ENCODE assay signal across 7 cellular contexts in genomic region chr17:67528751-67529436, GRCh38.
A peak's percentile ranks its signal among the peaks of the same experiment; 100 is the strongest.
DNase-seq lines count a peak whose midpoint lies in the region; ATAC-seq, FAIRE-seq and TF ChIP-seq lines count a peak whose summit lies in the region.

No MANE protein-coding gene starts in this region.

- H3K4me2 ChIP-seq in SK-N-SH: peak overlapping the region; percentile 68

- peak; percentile 91 for ATAC-seq in gastroesophageal sphincter
- ATAC-seq in omental fat pad (ENCODE audit: low FRiP score): peak; percentile 95

- peaks cover 3% of the 10 kb centered on the region for H3K36me3 Mint-ChIP-seq in activated naive CD8-positive, alpha-beta T cell treated with anti-CD3 and anti-CD28 coated beads for 36 hours

- peaks cover 6 to 32% of the 10 kb centered on the region in 2 experiments; a peak in 2 of 4 replicates for H3K4me1 ChIP-seq in SK-N-SH (ENCODE audit: control insufficient read depth in 1 of 2, insufficient read depth in 2 of 2, low read depth in 1 of 2, low read length in 1 of 2)
- H3K4me1 ChIP-seq in gastroesophageal sphincter: peaks cover 0 to 43% (median 6%) of the 10 kb centered on the region in 3 donors

- peak overlapping the region; percentile 61 for H2AFZ ChIP-seq in SK-N-SH (ENCODE audit: low read depth)

- TF ChIP-seq CTCF in SK-N-SH (IDR thresholded peaks at IDR 0.05) (no peak), gastroesophageal sphincter (IDR thresholded peaks at IDR 0.05) (peak in 1 of 4 experiments; percentile 16), omental fat pad (IDR thresholded peaks at IDR 0.05) (no peak), GM20000 (IDR thresholded peaks at IDR 0.05; ENCODE audit: extremely low read depth, missing control alignments) (no peak)

- H3K27ac ChIP-seq in SK-N-SH (ENCODE audit: low read depth in 2 of 2, low read length in 1 of 2): peak overlapping the region; percentile 93 to 95
- H3K27ac ChIP-seq in gastroesophageal sphincter: peak overlapping the region in 3 of 4 donors; percentile 70 to 85 (median 71)

- peaks cover 28% of the 10 kb centered on the region for H3K4me1 Mint-ChIP-seq in activated naive CD8-positive, alpha-beta T cell treated with anti-CD3 and anti-CD28 coated beads for 36 hours

- H3K27me3 ChIP-seq in SK-N-SH (ENCODE audit: insufficient read depth): no peaks in the 10 kb centered on the region
- H3K27me3 ChIP-seq in gastroesophageal sphincter: no peaks in the 10 kb centered on the region

- peak; percentile 90 for DNase-seq in HTR-8/SVneo (ENCODE audit: insufficient read length, low spot score)
- peak; percentile 94 for DNase-seq in SK-N-SH
- DNase-seq in omental fat pad (ENCODE audit: low spot score): peak; percentile 61
- DNase-seq in activated effector memory CD4-positive, alpha-beta T cell treated with Interleukin-2 at 50 U/mL for 16 hours: no peak
- no peak for DNase-seq in GM20000 (ENCODE audit: low spot score)
- no peak for DNase-seq in activated naive CD8-positive, alpha-beta T cell treated with anti-CD3 and anti-CD28 coated beads for 36 hours

- H3K9me3 Mint-ChIP-seq in activated naive CD8-positive, alpha-beta T cell treated with anti-CD3 and anti-CD28 coated beads for 36 hours: no peaks in the 10 kb centered on the region

- H4K20me1 ChIP-seq in SK-N-SH (ENCODE audit: insufficient read depth): no peaks in the 10 kb centered on the region

- H3K27me3 Mint-ChIP-seq in activated naive CD8-positive, alpha-beta T cell treated with anti-CD3 and anti-CD28 coated beads for 36 hours: no peaks in the 10 kb centered on the region

- FAIRE-seq in HTR-8/SVneo (lab: Jason Lieb, UNC): peak; percentile 88

- H3K4me3 Mint-ChIP-seq in activated naive CD8-positive, alpha-beta T cell treated with anti-CD3 and anti-CD28 coated beads for 36 hours: no peak overlapping the region

- peak; percentile 64 to 68 for TF ChIP-seq EP300 in SK-N-SH (IDR thresholded peaks at IDR 0.05; ENCODE audit: borderline replicate concordance in 1 of 2, low read depth in 1 of 2, low read length in 1 of 2)
- no peak for TF ChIP-seq EP300 in gastroesophageal sphincter (IDR thresholded peaks at IDR 0.05)

- POLR2A ChIA-PET in SK-N-SH (lab: Yijun Ruan, JAX): interaction anchor here (0.7 to 1.3 kb wide), 5 partner anchors 16 to 77 kb away, joined by 4 to 10 read pairs (median 5); no protein-coding TSS in a partner anchor

- no peak overlapping the region for H3K27ac Mint-ChIP-seq in activated naive CD8-positive, alpha-beta T cell treated with anti-CD3 and anti-CD28 coated beads for 36 hours

- no peaks in the 10 kb centered on the region for H3K36me3 ChIP-seq in SK-N-SH (replicated peaks in 1 of 2; ENCODE audit: control insufficient read depth in 1 of 2, insufficient read depth in 2 of 2, low read length in 1 of 2)
- H3K36me3 ChIP-seq in gastroesophageal sphincter: peaks cover 0 to 1% of the 10 kb centered on the region in 2 donors

- H3K79me2 ChIP-seq in SK-N-SH (ENCODE audit: insufficient read depth): peaks cover 13% of the 10 kb centered on the region

- 3% methylated on average over 20 of the region's 22 CpGs for WGBS in SK-N-SH (ENCODE audit: low lambda C conversion rate)
- 4 to 11% methylated on average over 4 to 12 of the region's 22 CpGs for WGBS in gastroesophageal sphincter (ENCODE audit: low coverage in 1 of 2), 2 donors

- CTCF ChIA-PET in SK-N-SH (lab: Yijun Ruan, JAX): interaction anchor here (0.5 to 2.7 kb wide), 9 partner anchors 9 to 510 kb away, joined by 3 to 11 read pairs (median 3); no protein-coding TSS in a partner anchor

- TF ChIP-seq RAD21 in SK-N-SH (IDR thresholded peaks at IDR 0.05; ENCODE audit: low read length): peak; percentile 37; the same call in 1 of the 2 replicates

- H3K4me3 ChIP-seq in SK-N-SH (ENCODE audit: low read depth in 2 of 2, low read length in 1 of 2) (peak overlapping the region; percentile 33 to 48), gastroesophageal sphincter (peak overlapping the region in 1 of 2 donors; percentile 38)

- no peaks in the 10 kb centered on the region for H3K9me3 ChIP-seq in SK-N-SH
- no peaks in the 10 kb centered on the region for H3K9me3 ChIP-seq in gastroesophageal sphincter

- H3K9me2 ChIP-seq in SK-N-SH: no peaks in the 10 kb centered on the region

- peak overlapping the region; percentile 60 for H3K9ac ChIP-seq in SK-N-SH

- peaks cover 21% of the 10 kb centered on the region for H3F3A ChIP-seq in SK-N-SH (replicated peaks; ENCODE audit: insufficient read depth)

- no peak for TF ChIP-seq POLR2A in gastroesophageal sphincter (IDR thresholded peaks at IDR 0.05)

TF ChIP-seq in SK-N-SH, 30 proteins besides CTCF, POLR2A, EP300 and RAD21 (continues in another document):
- TF ChIP-seq TAF1 (IDR thresholded peaks at IDR 0.05; ENCODE audit: borderline replicate concordance, low read depth, low read length) (peak; percentile 41; the same call in 1 of the 2 replicates), RCOR1 (IDR thresholded peaks at IDR 0.05; ENCODE audit: low read length) (no peak), MAX (IDR thresholded peaks at IDR 0.05; ENCODE audit: low read depth) (peak; percentile 40), NRF1 (IDR thresholded peaks at IDR 0.05; ENCODE audit: low read depth, low read length) (peak; percentile 36; the same call in 1 of the 2 replicates), FOSL2 (IDR thresholded peaks at IDR 0.05; ENCODE audit: borderline replicate concordance, low read depth) (peak; percentile 79; the same call in 1 of the 2 replicates), RFX5 (IDR thresholded peaks at IDR 0.05; ENCODE audit: low read length) (no peak), GATA2 (CRISPR knock-in tag; IDR thresholded peaks at IDR 0.05) (no peak), GABPA (IDR thresholded peaks at IDR 0.05; ENCODE audit: low read depth) (no peak), POLR2AphosphoS5 (IDR thresholded peaks at IDR 0.05; ENCODE audit: low read depth, low read length) (peak; percentile 62; the same call in 1 of the 2 replicates), NFIC (IDR thresholded peaks at IDR 0.05; ENCODE audit: borderline replicate concordance) (no peak; the same call in none of the 2 replicates), TEAD4 (IDR thresholded peaks at IDR 0.05; ENCODE audit: borderline replicate concordance, insufficient read depth) (0 out of 2 replicates have a peak, but pooled peaks have one; percentile 46), JUND (IDR thresholded peaks at IDR 0.05) (peak; percentile 61), SIN3A (IDR thresholded peaks at IDR 0.05; ENCODE audit: borderline replicate concordance, low read depth, low read length) (peak; percentile 73), TCF12 (IDR thresholded peaks at IDR 0.05) (peak; percentile 89), YY1 (IDR thresholded peaks at IDR 0.05; ENCODE audit: low read depth) (peak; percentile 69; the same call in 1 of the 2 replicates), FOXJ3 (CRISPR knock-in tag; IDR thresholded peaks at IDR 0.05) (0 out of 2 replicates have a peak, but pooled peaks have one; percentile 50), FOXM1 (IDR thresholded peaks at IDR 0.05; ENCODE audit: low read depth) (no peak), MEF2A (IDR thresholded peaks at IDR 0.05; ENCODE audit: borderline replicate concordance, low read depth) (no peak)
- TF ChIP-seq, protein P1, sequence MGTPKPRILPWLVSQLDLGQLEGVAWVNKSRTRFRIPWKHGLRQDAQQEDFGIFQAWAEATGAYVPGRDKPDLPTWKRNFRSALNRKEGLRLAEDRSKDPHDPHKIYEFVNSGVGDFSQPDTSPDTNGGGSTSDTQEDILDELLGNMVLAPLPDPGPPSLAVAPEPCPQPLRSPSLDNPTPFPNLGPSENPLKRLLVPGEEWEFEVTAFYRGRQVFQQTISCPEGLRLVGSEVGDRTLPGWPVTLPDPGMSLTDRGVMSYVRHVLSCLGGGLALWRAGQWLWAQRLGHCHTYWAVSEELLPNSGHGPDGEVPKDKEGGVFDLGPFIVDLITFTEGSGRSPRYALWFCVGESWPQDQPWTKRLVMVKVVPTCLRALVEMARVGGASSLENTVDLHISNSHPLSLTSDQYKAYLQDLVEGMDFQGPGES (IDR thresholded peaks at IDR 0.05; ENCODE audit: low read depth, low read length): no peak
- TF ChIP-seq, protein P2, sequence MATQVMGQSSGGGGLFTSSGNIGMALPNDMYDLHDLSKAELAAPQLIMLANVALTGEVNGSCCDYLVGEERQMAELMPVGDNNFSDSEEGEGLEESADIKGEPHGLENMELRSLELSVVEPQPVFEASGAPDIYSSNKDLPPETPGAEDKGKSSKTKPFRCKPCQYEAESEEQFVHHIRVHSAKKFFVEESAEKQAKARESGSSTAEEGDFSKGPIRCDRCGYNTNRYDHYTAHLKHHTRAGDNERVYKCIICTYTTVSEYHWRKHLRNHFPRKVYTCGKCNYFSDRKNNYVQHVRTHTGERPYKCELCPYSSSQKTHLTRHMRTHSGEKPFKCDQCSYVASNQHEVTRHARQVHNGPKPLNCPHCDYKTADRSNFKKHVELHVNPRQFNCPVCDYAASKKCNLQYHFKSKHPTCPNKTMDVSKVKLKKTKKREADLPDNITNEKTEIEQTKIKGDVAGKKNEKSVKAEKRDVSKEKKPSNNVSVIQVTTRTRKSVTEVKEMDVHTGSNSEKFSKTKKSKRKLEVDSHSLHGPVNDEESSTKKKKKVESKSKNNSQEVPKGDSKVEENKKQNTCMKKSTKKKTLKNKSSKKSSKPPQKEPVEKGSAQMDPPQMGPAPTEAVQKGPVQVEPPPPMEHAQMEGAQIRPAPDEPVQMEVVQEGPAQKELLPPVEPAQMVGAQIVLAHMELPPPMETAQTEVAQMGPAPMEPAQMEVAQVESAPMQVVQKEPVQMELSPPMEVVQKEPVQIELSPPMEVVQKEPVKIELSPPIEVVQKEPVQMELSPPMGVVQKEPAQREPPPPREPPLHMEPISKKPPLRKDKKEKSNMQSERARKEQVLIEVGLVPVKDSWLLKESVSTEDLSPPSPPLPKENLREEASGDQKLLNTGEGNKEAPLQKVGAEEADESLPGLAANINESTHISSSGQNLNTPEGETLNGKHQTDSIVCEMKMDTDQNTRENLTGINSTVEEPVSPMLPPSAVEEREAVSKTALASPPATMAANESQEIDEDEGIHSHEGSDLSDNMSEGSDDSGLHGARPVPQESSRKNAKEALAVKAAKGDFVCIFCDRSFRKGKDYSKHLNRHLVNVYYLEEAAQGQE (IDR thresholded peaks at IDR 0.05; ENCODE audit: low read depth, low read length): peak; percentile 32; the same call in 1 of the 2 replicates

Comparison
In these comparisons a context has a peak if more than half of its experiments do, and no peak if none do; other contexts are left out.
1. DNase-seq: peak in HTR-8/SVneo (single experiment), SK-N-SH (single experiment) and omental fat pad (single experiment); none in activated effector memory CD4-positive, alpha-beta T cell treated with Interleukin-2 at 50 U/mL for 16 hours (single experiment), GM20000 (single experiment) and activated naive CD8-positive, alpha-beta T cell treated with anti-CD3 and anti-CD28 coated beads for 36 hours (single experiment).